Comparison of ENCODE assay signal across 10 cellular contexts in the genomic region with DNA sequence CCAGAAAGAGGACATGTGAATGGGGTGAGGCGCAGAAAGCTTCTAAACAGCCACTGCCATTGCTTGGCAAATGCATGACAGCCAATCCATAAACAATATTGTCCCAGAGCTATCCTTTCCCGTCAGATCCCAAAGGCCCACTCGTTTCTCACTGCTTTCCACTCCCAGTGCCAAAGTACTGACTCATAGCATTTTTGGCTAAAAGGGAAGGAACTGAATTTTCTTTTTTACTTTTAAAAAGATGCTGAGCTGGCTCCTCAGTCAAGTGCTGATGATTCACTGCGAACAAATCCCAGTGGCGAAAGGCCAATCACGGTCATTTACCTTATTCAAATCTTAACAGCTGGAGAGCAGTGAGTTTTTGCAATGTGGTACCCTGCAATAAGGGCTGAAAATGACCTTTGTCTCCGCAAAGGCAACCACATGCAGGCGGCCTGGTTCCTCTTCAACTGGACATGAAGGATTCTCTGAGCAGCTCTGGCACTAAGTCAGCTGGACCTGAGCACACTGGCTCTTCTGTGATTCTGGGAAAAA.
DNase-seq lines count a peak whose midpoint lies in the region; ATAC-seq and TF ChIP-seq lines count a peak whose summit lies in the region.
"Had no signal": no experiment of that assay in that cellular context is flagged by ENCODE, and none has a peak within 500 bp of the region (broad histone marks: within the 10 kb centered on the region; RNA-seq: fewer than 3 reads in every experiment).

No MANE protein-coding gene starts in this region.

- no peak for TF ChIP-seq CTCF in AG10803 (conservative IDR thresholded peaks at IDR 0.05; ENCODE audit: low read length)
- no peak for TF ChIP-seq CTCF in adrenal gland (IDR thresholded peaks at IDR 0.05)

- ATAC-seq in HG02973 (IDR thresholded peaks at IDR 0.05; ENCODE audit: unreplicated experiment) = no peak
- ATAC-seq in HG02840 (IDR thresholded peaks at IDR 0.05; ENCODE audit: low FRiP score, unreplicated experiment) = no peak
- ATAC-seq in HG03159 (IDR thresholded peaks at IDR 0.05; ENCODE audit: unreplicated experiment) = no peak
- ATAC-seq in GM18505 (IDR thresholded peaks at IDR 0.05; ENCODE audit: unreplicated experiment) = no peak

- no peaks in the 10 kb centered on the region for H3K36me3 ChIP-seq in adrenal gland (replicated peaks in 1 of 2)

- TF ChIP-seq POLR2A in adrenal gland (IDR thresholded peaks at IDR 0.05) (no peak), GM18505 (IDR thresholded peaks at IDR 0.05; ENCODE audit: borderline replicate concordance, extremely low read depth, insufficient read depth, insufficient read length) (no peak)

- peaks cover 0 to 9% of the 10 kb centered on the region in 2 donors for H3K4me1 ChIP-seq in adrenal gland (replicated peaks in 1 of 2)

- no peaks in the 10 kb centered on the region for H3K27me3 ChIP-seq in adrenal gland

- intact Hi-C loops in adrenal gland (cut with DNase I) = loop anchor here in 1 of 2 donors (5.0 kb wide), 1 partner anchor 298 kb away; no protein-coding TSS in a partner anchor
- intact Hi-C loops in posterior cingulate gyrus (cut with DNase I) = no loop called here

- 41 to 48% (median 44%) methylated on average over 8 of the region's 8 CpGs for whole genome bisulfite sequencing in adrenal gland, 4 donors

- DNase-seq in AG10803 (ENCODE audit: low read depth) (peak; percentile 96), adrenal gland (peak; percentile 46 to 89 (median 80)), glomerular visceral epithelial cell (ENCODE audit: extremely low spot score) (peak; percentile 48), posterior cingulate gyrus (peak in 6 of 10 donors; percentile 17 to 84 (median 34))
- DNase-seq: DND-41, nephron progenitor cell had no signal

- no peaks in the 10 kb centered on the region for H3K9me3 ChIP-seq in adrenal gland (replicated peaks in 1 of 3)

- peak overlapping the region in 3 of 5 donors; percentile 25 to 72 (median 49) for H3K27ac ChIP-seq in adrenal gland

- H3K4me3 ChIP-seq in AG10803 (ENCODE audit: low read length) (no peak overlapping the region), adrenal gland (no peak overlapping the region)

Comparison
In these comparisons a context has a peak if more than half of its experiments do, and no peak if none do; other contexts are left out.
1. DNase-seq: peak in every context shown above with its lines; median percentile 96 in AG10803; 80 in adrenal gland; 48 in glomerular visceral epithelial cell; 34 in posterior cingulate gyrus.